In the genomic region with DNA sequence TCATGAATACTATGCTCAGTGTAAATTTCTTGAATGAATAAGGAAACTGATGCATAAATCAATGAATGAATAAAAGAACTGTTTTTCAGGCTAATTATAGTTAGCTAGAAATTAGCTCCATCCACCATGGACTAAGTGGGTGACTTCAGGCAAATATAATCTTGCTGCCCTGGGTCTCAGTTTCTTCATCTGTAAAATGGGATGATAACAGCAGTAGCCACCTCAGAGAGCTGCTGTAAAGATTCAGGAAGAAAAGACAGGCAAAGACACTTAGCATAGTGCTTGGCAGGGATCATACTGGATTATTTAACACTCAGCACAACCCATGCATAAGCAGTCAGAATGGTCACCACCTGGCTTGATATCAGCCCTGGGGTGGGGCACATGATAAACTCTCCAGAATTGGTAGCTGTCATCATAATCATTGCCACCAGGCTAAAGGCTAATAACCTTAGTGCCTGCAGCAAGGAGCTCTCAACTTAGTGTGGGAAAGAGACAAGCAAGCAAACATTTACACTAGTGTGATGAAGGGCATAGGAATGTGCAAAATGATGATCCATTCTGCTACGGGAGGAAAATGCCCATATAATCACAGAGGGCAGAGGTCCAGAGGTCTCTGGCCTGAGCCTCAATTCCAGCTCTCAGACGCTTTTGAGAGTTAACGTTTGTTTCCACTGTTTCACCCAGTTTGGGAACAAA, we compare ENCODE assay signal across 1 cellular context.
TF ChIP-seq lines count a peak whose summit lies in the region.

No MANE protein-coding gene starts in this region.

TF ChIP-seq in HepG2, 621 proteins besides CTCF, POLR2A, EP300 and RAD21 (continued from another document and continues in another):
- TF ChIP-seq, protein P1, sequence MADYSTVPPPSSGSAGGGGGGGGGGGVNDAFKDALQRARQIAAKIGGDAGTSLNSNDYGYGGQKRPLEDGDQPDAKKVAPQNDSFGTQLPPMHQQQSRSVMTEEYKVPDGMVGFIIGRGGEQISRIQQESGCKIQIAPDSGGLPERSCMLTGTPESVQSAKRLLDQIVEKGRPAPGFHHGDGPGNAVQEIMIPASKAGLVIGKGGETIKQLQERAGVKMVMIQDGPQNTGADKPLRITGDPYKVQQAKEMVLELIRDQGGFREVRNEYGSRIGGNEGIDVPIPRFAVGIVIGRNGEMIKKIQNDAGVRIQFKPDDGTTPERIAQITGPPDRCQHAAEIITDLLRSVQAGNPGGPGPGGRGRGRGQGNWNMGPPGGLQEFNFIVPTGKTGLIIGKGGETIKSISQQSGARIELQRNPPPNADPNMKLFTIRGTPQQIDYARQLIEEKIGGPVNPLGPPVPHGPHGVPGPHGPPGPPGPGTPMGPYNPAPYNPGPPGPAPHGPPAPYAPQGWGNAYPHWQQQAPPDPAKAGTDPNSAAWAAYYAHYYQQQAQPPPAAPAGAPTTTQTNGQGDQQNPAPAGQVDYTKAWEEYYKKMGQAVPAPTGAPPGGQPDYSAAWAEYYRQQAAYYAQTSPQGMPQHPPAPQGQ (CRISPR knock-in tag; IDR thresholded peaks at IDR 0.05; ENCODE audit: borderline replicate concordance), result no peak
- TF ChIP-seq SIX1 (CRISPR knock-in tag; IDR thresholded peaks at IDR 0.05; ENCODE audit: borderline replicate concordance) (no peak), ZFP36 (IDR thresholded peaks at IDR 0.05; ENCODE audit: borderline replicate concordance, low read depth, low read length, partially characterized antibody) (no peak), SMC3 (IDR thresholded peaks at IDR 0.05; ENCODE audit: low read length) (peak; percentile 37; the same call in 1 of the 2 replicates), SOX5 (CRISPR knock-in tag; IDR thresholded peaks at IDR 0.05; ENCODE audit: borderline replicate concordance) (peak; percentile 72; the same call in 1 of the 2 replicates), ZBTB1 (CRISPR knock-in tag; IDR thresholded peaks at IDR 0.05; ENCODE audit: borderline replicate concordance) (no peak), SALL2 (CRISPR knock-in tag; IDR thresholded peaks at IDR 0.05) (no peak), ZNF180 (CRISPR knock-in tag; IDR thresholded peaks at IDR 0.05; ENCODE audit: borderline replicate concordance, low read depth) (no peak), ZNF790 (CRISPR knock-in tag; IDR thresholded peaks at IDR 0.05; ENCODE audit: borderline replicate concordance) (no peak), PRMT3 (CRISPR knock-in tag; IDR thresholded peaks at IDR 0.05; ENCODE audit: borderline replicate concordance, low read depth) (no peak), RARG (CRISPR knock-in tag; IDR thresholded peaks at IDR 0.05; ENCODE audit: low read depth) (no peak), ZNF768 (CRISPR knock-in tag; IDR thresholded peaks at IDR 0.05) (no peak), ISL2 (CRISPR knock-in tag; IDR thresholded peaks at IDR 0.05) (no peak), ZNF460 (CRISPR knock-in tag; IDR thresholded peaks at IDR 0.05; ENCODE audit: borderline replicate concordance) (no peak), ZNF546 (CRISPR knock-in tag; conservative IDR thresholded peaks at IDR 0.05) (no peak), ZNF274 (CRISPR knock-in tag; IDR thresholded peaks at IDR 0.05) (no peak), HNF1B (CRISPR knock-in tag; IDR thresholded peaks at IDR 0.05) (no peak), MTA1 (CRISPR knock-in tag; IDR thresholded peaks at IDR 0.05; ENCODE audit: borderline replicate concordance) (no peak), NFIC (IDR thresholded peaks at IDR 0.05; ENCODE audit: low read length) (no peak), ZMYM3 (CRISPR knock-in tag; IDR thresholded peaks at IDR 0.05) (no peak), RORA (CRISPR knock-in tag; IDR thresholded peaks at IDR 0.05) (no peak), ZFP36L1 (CRISPR knock-in tag; IDR thresholded peaks at IDR 0.05) (no peak), PREB (CRISPR knock-in tag; IDR thresholded peaks at IDR 0.05) (no peak), FOXK1 (CRISPR knock-in tag; IDR thresholded peaks at IDR 0.05; ENCODE audit: borderline replicate concordance, low read depth) (no peak), SP2 (CRISPR knock-in tag; IDR thresholded peaks at IDR 0.05) (no peak), ZNF616 (CRISPR knock-in tag; IDR thresholded peaks at IDR 0.05; ENCODE audit: low read depth) (no peak), POLR2AphosphoS5 (IDR thresholded peaks at IDR 0.05; ENCODE audit: low read depth, low read length) (no peak), MLX (CRISPR knock-in tag; IDR thresholded peaks at IDR 0.05) (no peak)
- TF ChIP-seq, protein P2, sequence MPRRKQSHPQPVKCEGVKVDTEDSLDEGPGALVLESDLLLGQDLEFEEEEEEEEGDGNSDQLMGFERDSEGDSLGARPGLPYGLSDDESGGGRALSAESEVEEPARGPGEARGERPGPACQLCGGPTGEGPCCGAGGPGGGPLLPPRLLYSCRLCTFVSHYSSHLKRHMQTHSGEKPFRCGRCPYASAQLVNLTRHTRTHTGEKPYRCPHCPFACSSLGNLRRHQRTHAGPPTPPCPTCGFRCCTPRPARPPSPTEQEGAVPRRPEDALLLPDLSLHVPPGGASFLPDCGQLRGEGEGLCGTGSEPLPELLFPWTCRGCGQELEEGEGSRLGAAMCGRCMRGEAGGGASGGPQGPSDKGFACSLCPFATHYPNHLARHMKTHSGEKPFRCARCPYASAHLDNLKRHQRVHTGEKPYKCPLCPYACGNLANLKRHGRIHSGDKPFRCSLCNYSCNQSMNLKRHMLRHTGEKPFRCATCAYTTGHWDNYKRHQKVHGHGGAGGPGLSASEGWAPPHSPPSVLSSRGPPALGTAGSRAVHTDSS (CRISPR knock-in tag; conservative IDR thresholded peaks at IDR 0.05), result no peak
- TF ChIP-seq, protein P3, sequence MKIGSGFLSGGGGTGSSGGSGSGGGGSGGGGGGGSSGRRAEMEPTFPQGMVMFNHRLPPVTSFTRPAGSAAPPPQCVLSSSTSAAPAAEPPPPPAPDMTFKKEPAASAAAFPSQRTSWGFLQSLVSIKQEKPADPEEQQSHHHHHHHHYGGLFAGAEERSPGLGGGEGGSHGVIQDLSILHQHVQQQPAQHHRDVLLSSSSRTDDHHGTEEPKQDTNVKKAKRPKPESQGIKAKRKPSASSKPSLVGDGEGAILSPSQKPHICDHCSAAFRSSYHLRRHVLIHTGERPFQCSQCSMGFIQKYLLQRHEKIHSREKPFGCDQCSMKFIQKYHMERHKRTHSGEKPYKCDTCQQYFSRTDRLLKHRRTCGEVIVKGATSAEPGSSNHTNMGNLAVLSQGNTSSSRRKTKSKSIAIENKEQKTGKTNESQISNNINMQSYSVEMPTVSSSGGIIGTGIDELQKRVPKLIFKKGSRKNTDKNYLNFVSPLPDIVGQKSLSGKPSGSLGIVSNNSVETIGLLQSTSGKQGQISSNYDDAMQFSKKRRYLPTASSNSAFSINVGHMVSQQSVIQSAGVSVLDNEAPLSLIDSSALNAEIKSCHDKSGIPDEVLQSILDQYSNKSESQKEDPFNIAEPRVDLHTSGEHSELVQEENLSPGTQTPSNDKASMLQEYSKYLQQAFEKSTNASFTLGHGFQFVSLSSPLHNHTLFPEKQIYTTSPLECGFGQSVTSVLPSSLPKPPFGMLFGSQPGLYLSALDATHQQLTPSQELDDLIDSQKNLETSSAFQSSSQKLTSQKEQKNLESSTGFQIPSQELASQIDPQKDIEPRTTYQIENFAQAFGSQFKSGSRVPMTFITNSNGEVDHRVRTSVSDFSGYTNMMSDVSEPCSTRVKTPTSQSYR (CRISPR knock-in tag; IDR thresholded peaks at IDR 0.05; ENCODE audit: borderline replicate concordance), result no peak
- TF ChIP-seq, protein P4, sequence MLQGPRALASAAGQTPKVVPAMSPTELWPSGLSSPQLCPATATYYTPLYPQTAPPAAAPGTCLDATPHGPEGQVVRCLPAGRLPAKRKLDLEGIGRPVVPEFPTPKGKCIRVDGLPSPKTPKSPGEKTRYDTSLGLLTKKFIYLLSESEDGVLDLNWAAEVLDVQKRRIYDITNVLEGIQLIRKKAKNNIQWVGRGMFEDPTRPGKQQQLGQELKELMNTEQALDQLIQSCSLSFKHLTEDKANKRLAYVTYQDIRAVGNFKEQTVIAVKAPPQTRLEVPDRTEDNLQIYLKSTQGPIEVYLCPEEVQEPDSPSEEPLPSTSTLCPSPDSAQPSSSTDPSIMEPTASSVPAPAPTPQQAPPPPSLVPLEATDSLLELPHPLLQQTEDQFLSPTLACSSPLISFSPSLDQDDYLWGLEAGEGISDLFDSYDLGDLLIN (CRISPR knock-in tag; IDR thresholded peaks at IDR 0.05; ENCODE audit: borderline replicate concordance), result peak; percentile 15; the same call in 1 of the 2 replicates
- TF ChIP-seq, protein P5, sequence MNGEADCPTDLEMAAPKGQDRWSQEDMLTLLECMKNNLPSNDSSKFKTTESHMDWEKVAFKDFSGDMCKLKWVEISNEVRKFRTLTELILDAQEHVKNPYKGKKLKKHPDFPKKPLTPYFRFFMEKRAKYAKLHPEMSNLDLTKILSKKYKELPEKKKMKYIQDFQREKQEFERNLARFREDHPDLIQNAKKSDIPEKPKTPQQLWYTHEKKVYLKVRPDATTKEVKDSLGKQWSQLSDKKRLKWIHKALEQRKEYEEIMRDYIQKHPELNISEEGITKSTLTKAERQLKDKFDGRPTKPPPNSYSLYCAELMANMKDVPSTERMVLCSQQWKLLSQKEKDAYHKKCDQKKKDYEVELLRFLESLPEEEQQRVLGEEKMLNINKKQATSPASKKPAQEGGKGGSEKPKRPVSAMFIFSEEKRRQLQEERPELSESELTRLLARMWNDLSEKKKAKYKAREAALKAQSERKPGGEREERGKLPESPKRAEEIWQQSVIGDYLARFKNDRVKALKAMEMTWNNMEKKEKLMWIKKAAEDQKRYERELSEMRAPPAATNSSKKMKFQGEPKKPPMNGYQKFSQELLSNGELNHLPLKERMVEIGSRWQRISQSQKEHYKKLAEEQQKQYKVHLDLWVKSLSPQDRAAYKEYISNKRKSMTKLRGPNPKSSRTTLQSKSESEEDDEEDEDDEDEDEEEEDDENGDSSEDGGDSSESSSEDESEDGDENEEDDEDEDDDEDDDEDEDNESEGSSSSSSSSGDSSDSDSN (CRISPR knock-in tag; IDR thresholded peaks at IDR 0.05), result no peak
- TF ChIP-seq, protein P6, sequence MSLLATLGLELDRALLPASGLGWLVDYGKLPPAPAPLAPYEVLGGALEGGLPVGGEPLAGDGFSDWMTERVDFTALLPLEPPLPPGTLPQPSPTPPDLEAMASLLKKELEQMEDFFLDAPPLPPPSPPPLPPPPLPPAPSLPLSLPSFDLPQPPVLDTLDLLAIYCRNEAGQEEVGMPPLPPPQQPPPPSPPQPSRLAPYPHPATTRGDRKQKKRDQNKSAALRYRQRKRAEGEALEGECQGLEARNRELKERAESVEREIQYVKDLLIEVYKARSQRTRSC (CRISPR knock-in tag; IDR thresholded peaks at IDR 0.05; ENCODE audit: low read depth), result no peak
- TF ChIP-seq, protein P7, sequence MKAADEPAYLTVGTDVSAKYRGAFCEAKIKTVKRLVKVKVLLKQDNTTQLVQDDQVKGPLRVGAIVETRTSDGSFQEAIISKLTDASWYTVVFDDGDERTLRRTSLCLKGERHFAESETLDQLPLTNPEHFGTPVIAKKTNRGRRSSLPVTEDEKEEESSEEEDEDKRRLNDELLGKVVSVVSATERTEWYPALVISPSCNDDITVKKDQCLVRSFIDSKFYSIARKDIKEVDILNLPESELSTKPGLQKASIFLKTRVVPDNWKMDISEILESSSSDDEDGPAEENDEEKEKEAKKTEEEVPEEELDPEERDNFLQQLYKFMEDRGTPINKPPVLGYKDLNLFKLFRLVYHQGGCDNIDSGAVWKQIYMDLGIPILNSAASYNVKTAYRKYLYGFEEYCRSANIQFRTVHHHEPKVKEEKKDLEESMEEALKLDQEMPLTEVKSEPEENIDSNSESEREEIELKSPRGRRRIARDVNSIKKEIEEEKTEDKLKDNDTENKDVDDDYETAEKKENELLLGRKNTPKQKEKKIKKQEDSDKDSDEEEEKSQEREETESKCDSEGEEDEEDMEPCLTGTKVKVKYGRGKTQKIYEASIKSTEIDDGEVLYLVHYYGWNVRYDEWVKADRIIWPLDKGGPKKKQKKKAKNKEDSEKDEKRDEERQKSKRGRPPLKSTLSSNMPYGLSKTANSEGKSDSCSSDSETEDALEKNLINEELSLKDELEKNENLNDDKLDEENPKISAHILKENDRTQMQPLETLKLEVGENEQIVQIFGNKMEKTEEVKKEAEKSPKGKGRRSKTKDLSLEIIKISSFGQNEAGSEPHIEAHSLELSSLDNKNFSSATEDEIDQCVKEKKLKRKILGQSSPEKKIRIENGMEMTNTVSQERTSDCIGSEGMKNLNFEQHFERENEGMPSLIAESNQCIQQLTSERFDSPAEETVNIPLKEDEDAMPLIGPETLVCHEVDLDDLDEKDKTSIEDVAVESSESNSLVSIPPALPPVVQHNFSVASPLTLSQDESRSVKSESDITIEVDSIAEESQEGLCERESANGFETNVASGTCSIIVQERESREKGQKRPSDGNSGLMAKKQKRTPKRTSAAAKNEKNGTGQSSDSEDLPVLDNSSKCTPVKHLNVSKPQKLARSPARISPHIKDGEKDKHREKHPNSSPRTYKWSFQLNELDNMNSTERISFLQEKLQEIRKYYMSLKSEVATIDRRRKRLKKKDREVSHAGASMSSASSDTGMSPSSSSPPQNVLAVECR (CRISPR knock-in tag; IDR thresholded peaks at IDR 0.05; ENCODE audit: borderline replicate concordance), result no peak
- TF ChIP-seq, protein P8, sequence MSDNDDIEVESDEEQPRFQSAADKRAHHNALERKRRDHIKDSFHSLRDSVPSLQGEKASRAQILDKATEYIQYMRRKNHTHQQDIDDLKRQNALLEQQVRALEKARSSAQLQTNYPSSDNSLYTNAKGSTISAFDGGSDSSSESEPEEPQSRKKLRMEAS (IDR thresholded peaks at IDR 0.05), result no peak
